ENCODE assay signal across 8 cellular contexts in genomic region chr12:54359762-54360351, GRCh38. TPM values are rescaled to one million over a fixed set of nuclear protein-coding genes. Genes with fewer than 3 reads are reported as not detected.
DNase-seq lines count a peak whose midpoint lies in the region; TF ChIP-seq lines count a peak whose summit lies in the region.

No MANE protein-coding gene starts in this region.

- H2AFZ ChIP-seq in PC-9, result peak overlapping the region; percentile 80

- POLR2A ChIA-PET in PC-9 (lab: Charles Lee; ENCODE audit: unreplicated experiment), result interaction anchor here (1.0 kb wide), 1 partner anchor 80 kb away, joined by 4 read pairs; no protein-coding TSS in a partner anchor

- CTCF ChIA-PET in PC-9 (lab: Charles Lee), result interaction anchor here (0.6 to 3.7 kb wide), 6 partner anchors 9 to 140 kb away, joined by 3 to 17 read pairs (median 4); partner anchors contain the start of gene COPZ1

- DNase-seq in GM06990 (ENCODE audit: extremely low read depth, insufficient read length) (no peak), PC-9 (no peak), foreskin fibroblast (no peak), skeletal muscle cell (ENCODE audit: low read depth) (no peak), NK-92 (lab: John Stamatoyannopoulos, UW; ENCODE audit: unreplicated experiment) (no peak), NCI-H82 treated with DMSO at 0.1 percent for 48 hours (lab: John Stamatoyannopoulos, UW; ENCODE audit: unreplicated experiment) (no peak), posterior vena cava (ENCODE audit: low spot score) (no peak)
- DNase-seq in NK-92 treated with Interleukin-12 subunit alpha and Interleukin-12 subunit beta, amount 100 ng/mL, for 24 hours (lab: John Stamatoyannopoulos, UW), result no peak

- intact Hi-C loops in PC-9 (cut with micrococcal nuclease; ENCODE audit: unreplicated experiment) (loop anchor here (2.0 to 10.0 kb wide), 3 partner anchors 65 to 105 kb away; partner anchors contain the start of genes CBX5 and HNRNPA1), posterior vena cava (cut with DNase I) (loop anchor here (10.0 kb wide), 5 partner anchors 65 to 355 kb away; partner anchors contain the start of genes HOXC8 (in 1 of the 2) and HOXC9 (in 1 of the 2))

- H3K4me1 ChIP-seq in PC-9 (replicated peaks; ENCODE audit: insufficient read depth), result peaks cover 14% of the 10 kb centered on the region

- peak overlapping the region; percentile 28; the same call in 1 of the 2 replicates for H3K27ac ChIP-seq in PC-9

- peak overlapping the region; percentile 99 for H3K4me2 ChIP-seq in PC-9

- H3K9me3 ChIP-seq in PC-9 (ENCODE audit: insufficient read depth, low read depth), result no peaks in the 10 kb centered on the region

- TF ChIP-seq CTCF in GM06990 (IDR thresholded peaks at IDR 0.05; ENCODE audit: insufficient read depth, low read length, poor library complexity, severe bottlenecking), result no peak
- no peak for TF ChIP-seq CTCF in PC-9 (conservative IDR thresholded peaks at IDR 0.05)
- TF ChIP-seq CTCF in foreskin fibroblast (IDR thresholded peaks at IDR 0.05; ENCODE audit: low read depth, low read length), result no peak

- H3F3A ChIP-seq in PC-9 (ENCODE audit: insufficient read depth, low read depth), result peaks cover 22% of the 10 kb centered on the region; the same call in 1 of the 2 replicates

- H3K4me3 ChIP-seq in GM06990 (replicated peaks; ENCODE audit: low read depth, low read length) (peak overlapping the region; percentile 50), PC-9 (peak overlapping the region; percentile 85), foreskin fibroblast (ENCODE audit: low read depth in 1 of 2, low read length in 2 of 2) (peak overlapping the region; percentile 55 to 58), skeletal muscle cell (ENCODE audit: low read depth, low read length) (peak overlapping the region; percentile 49)

- no peaks in the 10 kb centered on the region for H4K20me1 ChIP-seq in PC-9 (ENCODE audit: insufficient read depth)

- TSS peak; percentile 64 for BruUV-seq in PC-9 (replicated peaks; lab: Mats Ljungman, UMichigan)

- H3K27me3 ChIP-seq in GM06990 (replicated peaks; ENCODE audit: control insufficient read depth, insufficient read depth, low read length) (no peaks in the 10 kb centered on the region), PC-9 (ENCODE audit: insufficient read depth, low read depth) (no peaks in the 10 kb centered on the region)

- no peaks in the 10 kb centered on the region for H3K36me3 ChIP-seq in GM06990 (ENCODE audit: control insufficient read depth, insufficient read depth, low read length)
- no peaks in the 10 kb centered on the region for H3K36me3 ChIP-seq in PC-9 (ENCODE audit: low read depth)

- H3K9me2 ChIP-seq in PC-9 (ENCODE audit: insufficient read depth), result no peaks in the 10 kb centered on the region

- H3K79me2 ChIP-seq in PC-9 (ENCODE audit: low read depth), result no peaks in the 10 kb centered on the region

RNA-seq across cellular contexts. Expression of gene GPR84, which starts 4.4 kb away (rescaled TPM):
- total RNA-seq in PC-9 (2021) (not detected in 2 replicates), posterior vena cava (1 to 10 TPM; 1.6 to 2.5 TPM)

RNA-seq across cellular contexts. Expression of gene ZNF385A, which starts 24.7 kb away (rescaled TPM):
- 17.2 and 18.0 TPM in 2 replicates for total RNA-seq in PC-9 (2021)
- 10 to 100 TPM; 19.3 to 23.2 TPM for total RNA-seq in posterior vena cava

RNA-seq across cellular contexts. Expression of gene COPZ1, which starts 34.9 kb away (rescaled TPM):
- total RNA-seq in PC-9 (2021) (232 and 265 TPM in 2 replicates), posterior vena cava (10 to 100 TPM; 80.2 to 80.6 TPM)

RNA-seq across cellular contexts. Expression of gene NFE2, which starts 59.0 kb away (rescaled TPM):
- 1.5 and 1.7 TPM in 2 replicates for total RNA-seq in PC-9 (2021)
- total RNA-seq in posterior vena cava, result 1 to 10 TPM; 1.6 to 3.5 TPM

RNA-seq across cellular contexts. Expression of gene ITGA5, which starts 59.2 kb away (rescaled TPM):
- 26.7 and 28.4 TPM in 2 replicates for total RNA-seq in PC-9 (2021)
- total RNA-seq in posterior vena cava, result 1,000 to 10,000 TPM in 1 of 2 donors, 100 to 1,000 TPM in 1; 833 to 1,151 TPM
